6 cellular contexts compared by ENCODE assay signal in the genomic region with DNA sequence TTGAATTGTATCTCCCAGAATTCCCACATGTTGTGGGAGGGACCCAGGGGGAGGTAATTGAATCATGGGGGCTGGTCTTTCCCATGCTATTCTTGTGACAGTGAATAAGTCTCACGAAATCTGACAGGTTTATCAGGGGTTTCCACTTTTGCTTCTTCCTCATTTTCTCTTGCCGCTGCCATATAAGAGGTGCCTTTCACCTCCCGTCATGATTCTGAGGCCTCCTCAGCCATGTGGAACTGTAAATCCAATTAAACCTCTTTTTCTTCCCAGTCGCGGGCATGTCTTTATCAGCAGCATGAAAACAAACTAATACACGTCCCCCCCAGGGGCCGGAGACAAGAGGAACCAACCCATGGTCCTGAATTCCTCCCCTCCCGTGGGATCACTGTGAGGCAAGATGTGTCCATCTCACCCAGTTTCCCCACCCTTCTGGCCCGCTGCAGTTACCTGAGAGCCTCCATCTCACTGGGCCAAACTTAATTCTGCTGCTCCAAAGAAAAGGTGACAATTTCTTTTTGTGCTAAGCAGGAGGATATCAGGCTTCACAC.
DNase-seq lines count a peak whose midpoint lies in the region; ATAC-seq and TF ChIP-seq lines count a peak whose summit lies in the region.
"Not testable (repeated sequence)": the region's sequence is repeated elsewhere in the genome, so short reads cannot be mapped to it uniquely, and the experiment has no call there.

No MANE protein-coding gene starts in this region.

- not testable (repeated sequence) for H3K27me3 Mint-ChIP-seq in CD14-positive monocyte (ENCODE audit: low read depth in 3 of 3); WTC11 (ENCODE audit: low read depth); dendritic cell treated with granulocyte-macrophage colony-stimulating factor and Interleukin-4, amounts not matched to agents 40 ng/mL and 50 ng/mL, for 4 days; nephron progenitor cell (ENCODE audit: low read depth, poor library complexity); progenitor cell of endocrine pancreas

- not testable (repeated sequence) for TF ChIP-seq CTCF in CD14-positive monocyte (IDR thresholded peaks at IDR 0.05); WTC11 (IDR thresholded peaks at IDR 0.05); nephron progenitor cell (IDR thresholded peaks at IDR 0.05); progenitor cell of endocrine pancreas (IDR thresholded peaks at IDR 0.05; ENCODE audit: unreplicated experiment)

- peaks cover 8 to 22% (median 20%) of the 10 kb centered on the region in 7 donors for H3K9me3 Mint-ChIP-seq in CD14-positive monocyte
- H3K9me3 Mint-ChIP-seq in WTC11: peaks cover 27% of the 10 kb centered on the region
- H3K9me3 Mint-ChIP-seq in dendritic cell treated with granulocyte-macrophage colony-stimulating factor and Interleukin-4, amounts not matched to agents 40 ng/mL and 50 ng/mL, for 4 days: peaks cover 13% of the 10 kb centered on the region
- H3K9me3 Mint-ChIP-seq in nephron progenitor cell: peaks cover 22% of the 10 kb centered on the region
- H3K9me3 Mint-ChIP-seq in progenitor cell of endocrine pancreas (ENCODE audit: low read depth): peaks cover 15% of the 10 kb centered on the region

- peak overlapping the region in 6 of 7 donors; percentile 30 to 83 (median 62) for H3K27ac Mint-ChIP-seq in CD14-positive monocyte
- H3K27ac Mint-ChIP-seq in WTC11: peak overlapping the region; percentile 12; the same call in 1 of the 2 replicates
- peak overlapping the region; percentile 41 for H3K27ac Mint-ChIP-seq in dendritic cell treated with granulocyte-macrophage colony-stimulating factor and Interleukin-4, amounts not matched to agents 40 ng/mL and 50 ng/mL, for 4 days
- peak overlapping the region; percentile 40 for H3K27ac Mint-ChIP-seq in nephron progenitor cell
- H3K27ac Mint-ChIP-seq in progenitor cell of endocrine pancreas: peak overlapping the region; percentile 36

- CTCF ChIA-PET in WTC11 (lab: Charles Lee): not testable (repeated sequence)

- not testable (repeated sequence) for H3K4me3 Mint-ChIP-seq in CD14-positive monocyte; WTC11; dendritic cell treated with granulocyte-macrophage colony-stimulating factor and Interleukin-4, amounts not matched to agents 40 ng/mL and 50 ng/mL, for 4 days; nephron progenitor cell; progenitor cell of endocrine pancreas (ENCODE audit: low read depth)

- peaks cover 7 to 12% of the 10 kb centered on the region in 2 donors for H3K36me3 Mint-ChIP-seq in CD14-positive monocyte
- H3K36me3 Mint-ChIP-seq in WTC11: peaks cover 23% of the 10 kb centered on the region
- not testable (repeated sequence) for H3K36me3 Mint-ChIP-seq in dendritic cell treated with granulocyte-macrophage colony-stimulating factor and Interleukin-4, amounts not matched to agents 40 ng/mL and 50 ng/mL, for 4 days (ENCODE audit: low read depth); nephron progenitor cell (ENCODE audit: low read depth); progenitor cell of endocrine pancreas (ENCODE audit: insufficient read depth)

- POLR2A ChIA-PET in WTC11 (lab: Charles Lee): not testable (repeated sequence)

- intact Hi-C loops in CD14-positive monocyte (cut with micrococcal nuclease); dendritic cell treated with granulocyte-macrophage colony-stimulating factor and Interleukin-4, amounts not matched to agents 40 ng/mL and 50 ng/mL, for 4 days (cut with micrococcal nuclease): not testable (repeated sequence)

- H3K4me1 Mint-ChIP-seq in CD14-positive monocyte (peaks cover 33% of the 10 kb centered on the region), WTC11 (peaks cover 16% of the 10 kb centered on the region), nephron progenitor cell (peaks cover 24% of the 10 kb centered on the region), progenitor cell of endocrine pancreas (ENCODE audit: low read depth) (peaks cover 23% of the 10 kb centered on the region)
- peaks cover 12% of the 10 kb centered on the region for H3K4me1 Mint-ChIP-seq in dendritic cell treated with granulocyte-macrophage colony-stimulating factor and Interleukin-4, amounts not matched to agents 40 ng/mL and 50 ng/mL, for 4 days (ENCODE audit: low read depth)

- DNase-seq in CD14-positive monocyte (ENCODE audit: low spot score); WTC11 (ENCODE audit: low spot score); nephron progenitor cell; progenitor cell of endocrine pancreas (ENCODE audit: low spot score, unreplicated experiment): not testable (repeated sequence)
- DNase-seq in NCI-H82 (lab: John Stamatoyannopoulos, UW): peak; percentile 57

- ATAC-seq in WTC11: not testable (repeated sequence)

Comparison
In these comparisons a context has a peak if more than half of its experiments do, and no peak if none do; other contexts are left out.
1. H3K27ac Mint-ChIP-seq: peak in every context shown above with its lines; median percentile 62 in CD14-positive monocyte; 41 in dendritic cell treated with granulocyte-macrophage colony-stimulating factor and Interleukin-4, amounts not matched to agents 40 ng/mL and 50 ng/mL, for 4 days; 40 in nephron progenitor cell; 36 in progenitor cell of endocrine pancreas; 12 in WTC11.